21 cellular contexts compared by ENCODE assay signal in the genomic region with DNA sequence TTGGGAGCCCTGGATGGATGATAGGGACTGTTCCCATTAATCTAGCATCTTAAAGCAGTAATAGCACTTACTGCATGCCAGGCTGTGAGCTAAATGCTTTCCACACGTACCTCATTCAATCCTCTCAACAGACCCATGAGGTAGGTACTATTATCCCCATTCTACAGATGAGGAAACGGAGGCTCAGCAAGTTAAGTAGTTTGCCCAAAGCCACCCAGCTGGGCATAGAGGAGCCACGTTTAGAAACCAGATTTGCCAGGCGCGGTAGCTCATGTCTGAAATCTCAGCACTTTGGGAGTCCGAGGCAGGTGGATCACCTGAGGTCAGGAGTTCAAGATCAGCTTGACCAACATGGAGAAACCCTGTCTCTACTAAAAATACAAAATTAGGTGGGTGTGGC.
"Had no signal": no experiment of that assay in that cellular context is flagged by ENCODE, and none has a peak within 500 bp of the region (broad histone marks: within the 10 kb centered on the region; RNA-seq: fewer than 3 reads in every experiment).

No MANE protein-coding gene starts in this region.

- H3K36me3 Mint-ChIP-seq: activated CD8-positive, alpha-beta memory T cell treated with anti-CD3 and anti-CD28 coated beads, Interleukin-2, amount 10 ng/mL, durations not matched to agents 7 days and 5 days; activated naive CD4-positive, alpha-beta T cell treated with anti-CD3 and anti-CD28 coated beads, Interleukin-2, amount 10 ng/mL, durations not matched to agents 7 days and 5 days; WTC11 had no signal

- H3K9me3 Mint-ChIP-seq: activated CD4-positive, alpha-beta T cell treated with anti-CD3 and anti-CD28 coated beads, Interleukin-2, amount 10 ng/mL, durations not matched to agents 7 days and 5 days; activated naive CD4-positive, alpha-beta T cell treated with anti-CD3 and anti-CD28 coated beads, Interleukin-2, amount 10 ng/mL, durations not matched to agents 7 days and 5 days; effector memory CD8-positive, alpha-beta T cell; nephron progenitor cell; WTC11 had no signal

- H3K27me3 Mint-ChIP-seq: effector memory CD8-positive, alpha-beta T cell had no signal

- H3K4me3 Mint-ChIP-seq: activated CD4-positive, alpha-beta T cell treated with anti-CD3 and anti-CD28 coated beads, Interleukin-2, amount 10 ng/mL, durations not matched to agents 7 days and 5 days; activated CD8-positive, alpha-beta memory T cell treated with anti-CD3 and anti-CD28 coated beads, Interleukin-2, amount 10 ng/mL, durations not matched to agents 7 days and 5 days; activated CD8-positive, alpha-beta T cell treated with anti-CD3 and anti-CD28 coated beads, Interleukin-2, amount 10 ng/mL, durations not matched to agents 7 days and 5 days; activated naive CD4-positive, alpha-beta T cell treated with anti-CD3 and anti-CD28 coated beads, Interleukin-2, amount 10 ng/mL, durations not matched to agents 7 days and 5 days; WTC11 had no signal

- ATAC-seq: activated CD8-positive, alpha-beta memory T cell treated with anti-CD3 and anti-CD28 coated beads, Interleukin-2, amount 10 ng/mL, durations not matched to agents 7 days and 5 days; activated CD8-positive, alpha-beta T cell treated with anti-CD3 and anti-CD28 coated beads, Interleukin-2, amount 10 ng/mL, durations not matched to agents 7 days and 5 days; effector memory CD8-positive, alpha-beta T cell; gastrocnemius medialis; WTC11 had no signal

- DNase-seq: activated CD4-positive, alpha-beta T cell treated with anti-CD3 and anti-CD28 coated beads for 1 hour; activated CD4-positive, alpha-beta T cell treated with anti-CD3 and anti-CD28 coated beads, Interleukin-2, amount 10 ng/mL, durations not matched to agents 7 days and 5 days; activated CD8-positive, alpha-beta memory T cell treated with anti-CD3 and anti-CD28 coated beads, Interleukin-2, amount 10 ng/mL, durations not matched to agents 7 days and 5 days; activated CD8-positive, alpha-beta T cell treated with anti-CD3 and anti-CD28 coated beads, Interleukin-2, amount 10 ng/mL, durations not matched to agents 7 days and 5 days; activated effector memory CD4-positive, alpha-beta T cell treated with anti-CD3 and anti-CD28 coated beads, Interleukin-2, amount 50 U/mL, for 16 hours; activated naive CD4-positive, alpha-beta T cell treated with anti-CD3 and anti-CD28 coated beads, Interleukin-2, amount 10 ng/mL, durations not matched to agents 7 days and 5 days; amniotic stem cell; brain microvascular endothelial cell; cortex of kidney; effector memory CD8-positive, alpha-beta T cell; erythroblast; gastrocnemius medialis; islet precursor cell; left ventricle myocardium inferior; mesendoderm; nephron progenitor cell; occipital lobe; stimulated activated naive CD4-positive, alpha-beta T cell treated with Interleukin-2 at 50 U/mL for 16 hours; testis; transverse colon had no signal

- H3K27ac Mint-ChIP-seq: activated CD4-positive, alpha-beta T cell treated with anti-CD3 and anti-CD28 coated beads, Interleukin-2, amount 10 ng/mL, durations not matched to agents 7 days and 5 days; activated CD8-positive, alpha-beta memory T cell treated with anti-CD3 and anti-CD28 coated beads, Interleukin-2, amount 10 ng/mL, durations not matched to agents 7 days and 5 days; activated CD8-positive, alpha-beta T cell treated with anti-CD3 and anti-CD28 coated beads, Interleukin-2, amount 10 ng/mL, durations not matched to agents 7 days and 5 days; activated naive CD4-positive, alpha-beta T cell treated with anti-CD3 and anti-CD28 coated beads, Interleukin-2, amount 10 ng/mL, durations not matched to agents 7 days and 5 days; effector memory CD8-positive, alpha-beta T cell; nephron progenitor cell; WTC11 had no signal
